ENCODE assay signal across 8 cellular contexts in the genomic region with DNA sequence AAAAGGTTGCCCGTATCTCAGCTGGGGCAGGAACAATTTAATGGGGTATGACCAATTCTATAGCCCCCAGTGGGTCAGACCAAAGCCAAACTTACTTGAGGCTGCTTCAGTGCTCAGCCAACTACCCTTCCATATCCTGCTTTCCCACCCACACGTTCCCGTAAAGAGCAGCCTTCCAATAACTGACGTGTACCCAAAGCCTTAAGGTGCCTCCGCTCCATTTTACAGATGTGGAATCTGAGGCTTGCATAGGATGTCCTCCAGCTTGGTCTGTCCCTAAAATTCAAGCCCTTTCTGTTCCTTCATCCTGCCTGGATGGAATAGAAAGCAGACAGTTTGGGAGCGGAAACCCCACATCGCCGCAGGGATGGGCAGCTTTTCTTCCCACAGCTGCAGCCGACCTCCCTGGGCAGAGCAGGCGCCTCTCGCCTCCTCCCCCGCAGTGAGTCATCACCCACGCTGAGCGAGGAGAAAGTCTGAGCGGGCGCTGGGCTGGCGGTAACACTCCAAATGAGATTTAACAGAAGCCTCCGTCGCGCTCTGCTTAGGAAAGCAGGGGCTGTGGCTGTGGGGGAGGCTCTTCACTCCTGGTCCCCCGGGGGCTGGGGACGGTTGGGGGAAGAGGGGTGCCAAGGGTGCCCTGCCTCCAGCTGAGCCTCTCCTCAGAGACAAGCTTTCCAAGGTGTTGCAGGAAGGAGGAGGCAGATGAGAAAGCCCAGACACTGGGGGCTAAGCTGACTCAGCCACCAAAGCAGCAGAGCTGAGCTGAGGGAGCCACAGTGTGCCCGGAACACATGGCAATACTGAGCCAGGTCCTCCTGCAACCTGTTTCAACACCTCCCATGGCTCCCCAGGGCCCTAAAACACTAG. TPM values are rescaled to one million over a fixed set of nuclear protein-coding genes. Genes with fewer than 3 reads are reported as not detected.
DNase-seq lines count a peak whose midpoint lies in the region; ATAC-seq and TF ChIP-seq lines count a peak whose summit lies in the region.

No MANE protein-coding gene starts in this region.

- H3K9me3 ChIP-seq in GM23248 (ENCODE audit: low read depth) = no peaks in the 10 kb centered on the region
- no peaks in the 10 kb centered on the region for H3K9me3 ChIP-seq in OCI-LY3 (ENCODE audit: insufficient read depth, low read length)
- H3K9me3 ChIP-seq in gastroesophageal sphincter = no peaks in the 10 kb centered on the region
- H3K9me3 ChIP-seq in testis = no peaks in the 10 kb centered on the region

- H3K9ac ChIP-seq in GM23248 (peak overlapping the region; percentile 89), OCI-LY3 (ENCODE audit: low read length) (no peak overlapping the region)

- peak overlapping the region; percentile 98 for H3K27ac ChIP-seq in GM23248
- no peak overlapping the region for H3K27ac ChIP-seq in OCI-LY3 (ENCODE audit: low read length)
- peak overlapping the region; percentile 10 to 86 (median 79) for H3K27ac ChIP-seq in gastroesophageal sphincter
- no peak overlapping the region for H3K27ac ChIP-seq in testis

- DNase-seq in GM23248 (peak; percentile 98), occipital lobe (lab: John Stamatoyannopoulos, UW) (peak; percentile 87), testis (peak; percentile 69), NCI-H146 (lab: John Stamatoyannopoulos, UW) (no peak)
- peak; percentile 88 for DNase-seq in activated effector memory CD4-positive, alpha-beta T cell treated with anti-CD3 and anti-CD28 coated beads, Interleukin-2, amount 50 U/mL, for 16 hours

- intact Hi-C loops in testis (cut with DNase I; ENCODE audit: low total_unique reads) = no loop called here

- 3 to 6% methylated on average over 20 to 23 of the region's 23 CpGs for WGBS in GM23248 (ENCODE audit: low coverage in 1 of 2, low lambda C conversion rate in 2 of 2, missing lambda C conversion rate in 2 of 2), 2 experiments
- 10 to 12% methylated on average over 5 to 6 of the region's 23 CpGs for WGBS in gastroesophageal sphincter (ENCODE audit: low coverage in 1 of 2), 2 donors
- 4 to 7% methylated on average over 17 to 23 of the region's 23 CpGs for WGBS in testis, 2 donors

- H3K4me1 ChIP-seq in GM23248 (ENCODE audit: insufficient read depth) (peaks cover 20% of the 10 kb centered on the region), OCI-LY3 (ENCODE audit: low read length) (no peaks in the 10 kb centered on the region), gastroesophageal sphincter (peaks cover 0 to 38% (median 3%) of the 10 kb centered on the region in 3 donors), testis (peaks cover 12% of the 10 kb centered on the region)

- H3F3A ChIP-seq in GM23248 (ENCODE audit: insufficient read depth) = peaks cover 21% of the 10 kb centered on the region

- H3K9me2 ChIP-seq in GM23248 (ENCODE audit: insufficient read depth) = no peaks in the 10 kb centered on the region

- in situ Hi-C loops in GM23248 (cut with MboI) = no loop called here

- no peaks in the 10 kb centered on the region for H3K79me2 ChIP-seq in GM23248 (ENCODE audit: insufficient read depth)
- H3K79me2 ChIP-seq in OCI-LY3 (ENCODE audit: low read length) = no peaks in the 10 kb centered on the region

- ATAC-seq in gastroesophageal sphincter = peak; percentile 92
- no peak for ATAC-seq in HG02885 (IDR thresholded peaks at IDR 0.05; ENCODE audit: poor library complexity, unreplicated experiment)

- TF ChIP-seq POLR2A in gastroesophageal sphincter (IDR thresholded peaks at IDR 0.05) (no peak), testis (IDR thresholded peaks at IDR 0.05) (no peak)

- TF ChIP-seq CTCF in OCI-LY3 (IDR thresholded peaks at IDR 0.05; ENCODE audit: low read depth, low read length) (no peak), gastroesophageal sphincter (IDR thresholded peaks at IDR 0.05) (no peak), testis (IDR thresholded peaks at IDR 0.05) (no peak)

- H2AFZ ChIP-seq in GM23248 (peak overlapping the region; percentile 64), OCI-LY3 (ENCODE audit: low read depth, low read length) (no peak overlapping the region)

- H4K20me1 ChIP-seq in GM23248 (ENCODE audit: insufficient read depth) (no peaks in the 10 kb centered on the region), OCI-LY3 (ENCODE audit: insufficient read depth, low read length) (no peaks in the 10 kb centered on the region)

- no peak for TF ChIP-seq EP300 in gastroesophageal sphincter (IDR thresholded peaks at IDR 0.05)

- peak overlapping the region; percentile 78 for H3K4me2 ChIP-seq in GM23248 (ENCODE audit: unreplicated experiment)
- H3K4me2 ChIP-seq in OCI-LY3 (ENCODE audit: low read length) = peak overlapping the region; percentile 61

- H3K4me3 ChIP-seq in GM23248 = peak overlapping the region; percentile 73
- H3K4me3 ChIP-seq in OCI-LY3 (ENCODE audit: low read length) = peak overlapping the region; percentile 36; the same call in 1 of the 2 replicates
- peak overlapping the region; percentile 2 to 40 for H3K4me3 ChIP-seq in gastroesophageal sphincter
- H3K4me3 ChIP-seq in testis = no peak overlapping the region

- H3K27me3 ChIP-seq in GM23248 (replicated peaks; ENCODE audit: insufficient read depth) (no peaks in the 10 kb centered on the region), OCI-LY3 (ENCODE audit: low read depth, low read length) (peaks cover 22% of the 10 kb centered on the region), gastroesophageal sphincter (no peaks in the 10 kb centered on the region), testis (no peaks in the 10 kb centered on the region)

- H3K36me3 ChIP-seq in GM23248 (ENCODE audit: low read depth) = no peaks in the 10 kb centered on the region
- no peaks in the 10 kb centered on the region for H3K36me3 ChIP-seq in OCI-LY3 (replicated peaks; ENCODE audit: low read depth, low read length)
- H3K36me3 ChIP-seq in gastroesophageal sphincter = no peaks in the 10 kb centered on the region
- no peaks in the 10 kb centered on the region for H3K36me3 ChIP-seq in testis (ENCODE audit: low read depth, missing control alignments)

RNA-seq across cellular contexts. Expression of a gene that starts 57.8 kb away (rescaled TPM):
- 9.0 and 9.1 TPM in 2 replicates for total RNA-seq in GM23248 (2014; rRNA removed; shearing (Covaris generic))
- polyA plus RNA-seq in GM23248 (2016; fragmentation: Nextera tagmentation; extraction: Ambion mirVana) = 7.1 and 8.1 TPM in 2 replicates
- 10 to 100 TPM in 1 of 4 donors, 1 to 10 TPM in 3; 1.6 to 14.4 (median 7.8) TPM for total RNA-seq in gastroesophageal sphincter
- 1.7 TPM for total RNA-seq in occipital lobe
- 1 to 10 TPM; 1.6 to 2.5 TPM for total RNA-seq in testis
- polyA plus RNA-seq in testis (ENCODE audit: insufficient read depth, low read depth, low replicate concordance) = 3.2 TPM

Comparison
In these comparisons a context has a peak if more than half of its experiments do, and no peak if none do; other contexts are left out.
1. H3K27ac ChIP-seq: peak in GM23248 (single experiment) and gastroesophageal sphincter (4 of 4); none in OCI-LY3 (single experiment) and testis (0 of 2).
2. H3K4me3 ChIP-seq: peak in GM23248 (single experiment), OCI-LY3 (single experiment) and gastroesophageal sphincter (2 of 2); none in testis (0 of 2).